ENCODE assay signal across 8 cellular contexts in the genomic region with DNA sequence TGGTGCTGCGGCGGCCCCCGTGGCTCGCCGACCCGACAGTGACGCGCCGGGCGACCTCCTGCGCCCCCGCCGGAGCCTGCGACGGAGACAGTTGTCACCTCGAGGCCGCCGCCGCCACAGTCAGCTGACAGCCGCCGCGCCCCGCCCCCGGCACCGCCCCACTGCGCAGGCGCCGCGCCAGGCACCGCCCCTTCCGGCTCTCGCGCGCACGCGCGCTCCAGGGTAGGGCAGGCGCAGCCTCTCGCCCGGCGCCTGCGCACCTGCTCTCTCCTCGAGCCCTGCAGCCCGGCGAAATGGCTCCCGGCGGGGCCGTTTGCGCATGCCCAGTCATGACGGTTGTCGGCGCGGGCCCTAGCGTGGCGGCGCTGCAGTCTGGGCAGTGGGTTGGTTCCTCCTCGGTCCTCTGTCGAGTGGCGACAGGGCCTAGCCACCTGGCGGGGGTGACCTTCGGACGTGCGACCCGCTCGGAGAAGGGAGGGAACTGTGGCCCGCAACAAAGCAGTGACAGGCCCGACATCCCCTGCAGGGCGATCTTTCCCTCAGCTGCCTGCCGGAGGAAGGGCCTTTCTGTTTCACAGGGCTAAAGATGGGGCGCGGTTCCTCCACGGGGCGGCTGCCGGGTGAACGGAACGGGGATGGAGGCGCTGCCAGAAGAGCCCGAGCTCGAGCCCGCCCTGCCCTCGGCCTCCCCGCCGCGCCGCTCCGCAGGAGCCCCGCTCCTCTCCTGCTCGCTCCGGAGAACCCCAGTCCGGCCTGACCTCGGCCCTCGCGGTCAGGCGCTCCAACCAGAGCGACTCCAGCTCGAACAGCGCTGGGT. TPM values are rescaled to one million over a fixed set of nuclear protein-coding genes. Genes with fewer than 3 reads are reported as not detected.
DNase-seq lines count a peak whose midpoint lies in the region; ATAC-seq and TF ChIP-seq lines count a peak whose summit lies in the region.

Gene TOLLIP (minus strand): TSS at position 135 of the 817 bp plus-strand sequence. CDS start 134 bp downstream, at position 1.

- TF ChIP-seq POLR2A in Peyer's patch (IDR thresholded peaks at IDR 0.05) = peak; percentile 75 to 81

- TF ChIP-seq CTCF in DOHH2 (IDR thresholded peaks at IDR 0.05; ENCODE audit: low read depth, low read length, poor library complexity, severe bottlenecking) (no peak), Peyer's patch (IDR thresholded peaks at IDR 0.05) (peak in 3 of 6 experiments; percentile 3 to 47 (median 21))

- H3K27ac ChIP-seq in DOHH2 (ENCODE audit: low read depth, low read length) = peak within 1 kb of the TSS; percentile 54
- H3K27ac ChIP-seq in KOPT-K1 (ENCODE audit: low read depth, low read length, poor library complexity, severe bottlenecking) = peak within 1 kb of the TSS; percentile 89
- H3K27ac ChIP-seq in Peyer's patch = peak within 1 kb of the TSS; percentile 87 to 98 (median 96)

- no peaks in the 10 kb centered on the region for H3K27me3 ChIP-seq in DOHH2 (ENCODE audit: control insufficient read depth, low read length)
- H3K27me3 ChIP-seq in Peyer's patch = no peaks in the 10 kb centered on the region

- H3K4me1 Mint-ChIP-seq in naive B cell = peaks cover 32 to 55% (median 53%) of the 10 kb centered on the region in 3 donors
- H3K4me1 Mint-ChIP-seq in stimulated activated effector memory CD8-positive, alpha-beta T cell treated with anti-CD3 and anti-CD28 coated beads, Interleukin-12 subunit alpha, Interleukin-12 subunit beta, amount 100 ng/mL, for 72 hours = peaks cover 40% of the 10 kb centered on the region

- DNase-seq in Peyer's patch = peak; percentile 90 to 98 (median 98)
- DNase-seq in activated T-helper 1 cell treated with Interleukin-2 at 50 U/mL for 16 hours (ENCODE audit: low read depth) = peak; percentile 97
- peak; percentile 84 for DNase-seq in fibroblast of gingiva (ENCODE audit: low read depth)
- DNase-seq in naive B cell = peak; percentile 99
- DNase-seq in stimulated activated effector memory CD8-positive, alpha-beta T cell treated with anti-CD3 and anti-CD28 coated beads, Interleukin-12 subunit alpha, Interleukin-12 subunit beta, amount 100 ng/mL, for 72 hours (ENCODE audit: low spot score in 2 of 2) = peak; percentile 100

- H3K27ac Mint-ChIP-seq in naive B cell = peak within 1 kb of the TSS; percentile 97 to 99 (median 99)
- H3K27ac Mint-ChIP-seq in stimulated activated effector memory CD8-positive, alpha-beta T cell treated with anti-CD3 and anti-CD28 coated beads, Interleukin-12 subunit alpha, Interleukin-12 subunit beta, amount 100 ng/mL, for 72 hours = peak within 1 kb of the TSS; percentile 91

- no peaks in the 10 kb centered on the region for H3K27me3 Mint-ChIP-seq in naive B cell

- peaks cover 11% of the 10 kb centered on the region for H3K9me3 ChIP-seq in DOHH2 (ENCODE audit: control insufficient read depth, insufficient read depth, low read length)
- H3K9me3 ChIP-seq in KOPT-K1 (ENCODE audit: insufficient read depth, low read length, poor library complexity, severe bottlenecking) = peaks cover 13% of the 10 kb centered on the region
- no peaks in the 10 kb centered on the region for H3K9me3 ChIP-seq in Peyer's patch

- peaks cover 5 to 6% of the 10 kb centered on the region in 2 donors for H3K36me3 Mint-ChIP-seq in naive B cell
- peaks cover 30% of the 10 kb centered on the region for H3K36me3 Mint-ChIP-seq in stimulated activated effector memory CD8-positive, alpha-beta T cell treated with anti-CD3 and anti-CD28 coated beads, Interleukin-12 subunit alpha, Interleukin-12 subunit beta, amount 100 ng/mL, for 72 hours

- peak within 1 kb of the TSS; percentile 82 to 94 (median 90) for H3K4me3 Mint-ChIP-seq in naive B cell
- H3K4me3 Mint-ChIP-seq in stimulated activated effector memory CD8-positive, alpha-beta T cell treated with anti-CD3 and anti-CD28 coated beads, Interleukin-12 subunit alpha, Interleukin-12 subunit beta, amount 100 ng/mL, for 72 hours = peak within 1 kb of the TSS; percentile 76

- H3K36me3 ChIP-seq in DOHH2 (ENCODE audit: control insufficient read depth, low read length) = no peaks in the 10 kb centered on the region
- peaks cover 11% of the 10 kb centered on the region; the same call in 1 of the 2 replicates for H3K36me3 ChIP-seq in KOPT-K1 (ENCODE audit: insufficient read depth, low read length)
- H3K36me3 ChIP-seq in Peyer's patch = no peaks in the 10 kb centered on the region

- peaks cover 9% of the 10 kb centered on the region for H3F3A ChIP-seq in DOHH2 (ENCODE audit: control insufficient read depth, insufficient read depth)

- peaks cover 0 to 19% (median 10%) of the 10 kb centered on the region in 7 donors for H3K9me3 Mint-ChIP-seq in naive B cell
- peaks cover 3% of the 10 kb centered on the region for H3K9me3 Mint-ChIP-seq in stimulated activated effector memory CD8-positive, alpha-beta T cell treated with anti-CD3 and anti-CD28 coated beads, Interleukin-12 subunit alpha, Interleukin-12 subunit beta, amount 100 ng/mL, for 72 hours

- peak within 1 kb of the TSS; percentile 84 for H3K4me2 ChIP-seq in DOHH2 (ENCODE audit: low read length)

- no peaks in the 10 kb centered on the region for H3K9me2 ChIP-seq in DOHH2 (replicated peaks; ENCODE audit: control insufficient read depth, low read length)

- H3K4me1 ChIP-seq in DOHH2 (ENCODE audit: control insufficient read depth, low read length) = peaks cover 41% of the 10 kb centered on the region
- peaks cover 7 to 42% (median 22%) of the 10 kb centered on the region in 4 donors for H3K4me1 ChIP-seq in Peyer's patch

- H4K20me1 ChIP-seq in DOHH2 (ENCODE audit: control insufficient read depth, insufficient read depth, low read depth, low read length) = no peaks in the 10 kb centered on the region

- H3K4me3 ChIP-seq in DOHH2 (ENCODE audit: low read length) (peak within 1 kb of the TSS; percentile 74), Peyer's patch (peak within 1 kb of the TSS; percentile 90 to 99 (median 98))

- H3K79me2 ChIP-seq in DOHH2 (ENCODE audit: control insufficient read depth, low read length) = peaks cover 16% of the 10 kb centered on the region

- ATAC-seq in GM21786 (IDR thresholded peaks at IDR 0.05; ENCODE audit: unreplicated experiment) (peak; percentile 69), naive B cell (ENCODE audit: low read depth in 2 of 2) (peak; percentile 47 to 57)
- ATAC-seq in stimulated activated effector memory CD8-positive, alpha-beta T cell treated with anti-CD3 and anti-CD28 coated beads, Interleukin-12 subunit alpha, Interleukin-12 subunit beta, amount 100 ng/mL, for 72 hours = peak; percentile 91

RNA-seq across cellular contexts. Expression of gene TOLLIP, which starts in this region (rescaled TPM):
- 10 to 100 TPM; 43.7 to 77.3 (median 70.6) TPM for total RNA-seq in Peyer's patch
- 10 to 100 TPM; 29.4 to 59.0 (median 42.8) TPM for polyA plus RNA-seq in naive B cell (ENCODE audit: low read depth in 6 of 6)

Comparison
In these comparisons a context has a peak if more than half of its experiments do, and no peak if none do; other contexts are left out.
1. Peak in every context shown above with its lines: DNase-seq, ATAC-seq, H3K4me3 ChIP-seq and H3K27ac ChIP-seq.